8 cellular contexts compared by ENCODE assay signal in the genomic region with DNA sequence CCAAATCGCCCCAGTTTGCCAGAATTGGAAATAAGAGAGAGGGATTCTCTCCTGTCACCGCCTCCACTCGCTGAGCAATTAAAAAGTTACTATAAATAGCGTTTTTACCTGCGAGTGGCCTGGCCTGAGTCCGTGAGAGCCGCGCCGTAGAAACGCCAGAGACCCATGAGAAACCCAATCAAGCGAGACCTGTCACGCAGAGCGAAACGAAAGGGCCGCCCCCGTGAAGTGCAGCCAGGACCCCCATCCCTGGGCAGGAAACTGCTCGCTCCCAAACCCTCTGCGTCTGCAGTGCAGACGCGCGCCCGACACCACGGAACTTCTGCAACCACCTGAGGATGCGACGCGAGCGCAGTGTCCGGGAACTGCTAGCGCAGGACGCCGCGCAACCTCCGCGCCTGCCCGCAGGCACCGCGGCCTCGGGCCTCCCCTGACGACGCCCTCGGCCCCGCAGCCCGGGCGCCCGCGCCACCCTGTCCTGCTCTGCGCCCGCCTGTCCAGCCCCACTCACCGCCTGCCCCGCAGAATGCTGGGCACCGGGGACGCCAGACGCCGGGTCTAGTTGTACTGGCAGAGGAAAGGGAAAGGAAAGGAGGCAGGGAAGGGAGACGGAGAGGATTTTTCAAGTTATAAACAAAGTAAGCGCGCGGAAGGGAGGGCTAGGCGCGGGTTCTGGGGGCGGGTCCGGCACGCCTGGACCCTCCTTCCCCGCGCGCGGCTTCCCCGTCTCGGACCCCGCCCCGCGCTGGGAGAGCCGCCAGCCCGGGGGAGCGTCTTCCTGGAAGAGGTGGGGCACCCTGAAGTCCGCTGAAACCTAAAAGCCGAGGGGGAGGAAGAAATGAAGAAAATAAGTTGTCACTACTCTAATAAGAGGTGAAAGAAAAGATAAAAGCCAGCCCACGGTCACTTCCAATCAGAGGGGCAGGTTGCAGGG. TPM values are rescaled to one million over a fixed set of nuclear protein-coding genes. Genes with fewer than 3 reads are reported as not detected.
A peak's percentile ranks its signal among the peaks of the same experiment; 100 is the strongest.
DNase-seq lines count a peak whose midpoint lies in the region; ATAC-seq and TF ChIP-seq lines count a peak whose summit lies in the region.

A gene with protein sequence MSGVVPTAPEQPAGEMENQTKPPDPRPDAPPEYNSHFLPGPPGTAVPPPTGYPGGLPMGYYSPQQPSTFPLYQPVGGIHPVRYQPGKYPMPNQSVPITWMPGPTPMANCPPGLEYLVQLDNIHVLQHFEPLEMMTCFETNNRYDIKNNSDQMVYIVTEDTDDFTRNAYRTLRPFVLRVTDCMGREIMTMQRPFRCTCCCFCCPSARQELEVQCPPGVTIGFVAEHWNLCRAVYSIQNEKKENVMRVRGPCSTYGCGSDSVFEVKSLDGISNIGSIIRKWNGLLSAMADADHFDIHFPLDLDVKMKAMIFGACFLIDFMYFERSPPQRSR (minus strand): TSS at position 657 of the 934 bp plus-strand sequence. CDS start 29,034 bp downstream, outside the sequence.

- H3K27me3 ChIP-seq in gastroesophageal sphincter: no peaks in the 10 kb centered on the region

- DNase-seq in DMS 273 treated with DMSO at 0.1 percent for 48 hours (lab: John Stamatoyannopoulos, UW) (peak; percentile 40), M059J (ENCODE audit: low read depth) (peak; percentile 83), NOMO-1 treated with dmso at 0.1 percent for 144 hours (lab: John Stamatoyannopoulos, UW; ENCODE audit: unreplicated experiment) (no peak)
- peak in 1 of 2 donors; percentile 11 for DNase-seq in activated naive CD4-positive, alpha-beta T cell treated with anti-CD3 and anti-CD28 coated beads, Interleukin-2, amount 50 U/mL, for 72 hours (ENCODE audit: low spot score in 2 of 2)

- H3K4me3 ChIP-seq in gastroesophageal sphincter: peak within 1 kb of the TSS; percentile 88 to 97

- TF ChIP-seq EP300 in gastroesophageal sphincter (IDR thresholded peaks at IDR 0.05): no peak

- H3K36me3 ChIP-seq in gastroesophageal sphincter: no peaks in the 10 kb centered on the region

- ATAC-seq in GM21381 (IDR thresholded peaks at IDR 0.05; ENCODE audit: unreplicated experiment) (peak; percentile 76), gastroesophageal sphincter (peak; percentile 91), HG03095 (IDR thresholded peaks at IDR 0.05; ENCODE audit: unreplicated experiment) (no peak)
- ATAC-seq in activated naive CD4-positive, alpha-beta T cell treated with anti-CD3 and anti-CD28 coated beads, Interleukin-2, amount 50 U/mL, for 72 hours: peak; percentile 43 to 79

- peak in 3 of 4 experiments; percentile 8 to 24 (median 9) for TF ChIP-seq CTCF in gastroesophageal sphincter (IDR thresholded peaks at IDR 0.05)
- no peak for TF ChIP-seq CTCF in nephron (IDR thresholded peaks at IDR 0.05; ENCODE audit: unreplicated experiment in 3 of 3)

- 0 to 1% methylated on average over 13 to 27 of the region's 78 CpGs for WGBS in gastroesophageal sphincter (ENCODE audit: low coverage in 1 of 2), 2 donors

- H3K27ac Mint-ChIP-seq in activated naive CD4-positive, alpha-beta T cell treated with anti-CD3 and anti-CD28 coated beads, Interleukin-2, amount 50 U/mL, for 72 hours: no peak within 1 kb of the TSS
- H3K27ac Mint-ChIP-seq in nephron: peak within 1 kb of the TSS; percentile 83 to 91 (median 86)

- peaks cover 13% of the 10 kb centered on the region for H3K4me1 Mint-ChIP-seq in nephron

- H3K27me3 Mint-ChIP-seq in nephron (ENCODE audit: low read depth): peaks cover 6% of the 10 kb centered on the region

- H3K36me3 Mint-ChIP-seq in activated naive CD4-positive, alpha-beta T cell treated with anti-CD3 and anti-CD28 coated beads, Interleukin-2, amount 50 U/mL, for 72 hours: no peaks in the 10 kb centered on the region
- H3K36me3 Mint-ChIP-seq in nephron (ENCODE audit: low read depth): no peaks in the 10 kb centered on the region

- peak within 1 kb of the TSS; percentile 95 to 99 (median 96) for H3K27ac ChIP-seq in gastroesophageal sphincter

- peak in 1 of 2 donors; percentile 36 for TF ChIP-seq POLR2A in gastroesophageal sphincter (IDR thresholded peaks at IDR 0.05)

- H3K4me1 ChIP-seq in gastroesophageal sphincter: peaks cover 2 to 50% (median 8%) of the 10 kb centered on the region in 3 donors

- H3K4me3 Mint-ChIP-seq in nephron: peak within 1 kb of the TSS; percentile 92 to 97 (median 96)

- H3K9me3 ChIP-seq in gastroesophageal sphincter: peaks cover 0 to 11% (median 0%) of the 10 kb centered on the region in 3 donors

- H3K9me3 Mint-ChIP-seq in activated naive CD4-positive, alpha-beta T cell treated with anti-CD3 and anti-CD28 coated beads, Interleukin-2, amount 50 U/mL, for 72 hours: no peaks in the 10 kb centered on the region
- peaks cover 15% of the 10 kb centered on the region for H3K9me3 Mint-ChIP-seq in nephron

RNA-seq across cellular contexts. Expression of the gene that starts here (rescaled TPM):
- 19.3 and 20.4 TPM in 2 replicates for total RNA-seq in M059J (2014; rRNA removed; shearing (Covaris generic))
- total RNA-seq in activated naive CD4-positive, alpha-beta T cell treated with anti-CD3 and anti-CD28 coated beads, Interleukin-2, amount 50 U/mL, for 72 hours: not detected
- total RNA-seq in gastroesophageal sphincter: 10 to 100 TPM; 42.0 to 83.3 (median 61.5) TPM

Comparison
In these comparisons a context has a peak if more than half of its experiments do, and no peak if none do; other contexts are left out.
1. RNA of the gene that starts here (total RNA-seq): 42.0 to 83.3 TPM in gastroesophageal sphincter and 19.3 to 20.4 TPM in M059J; not detected in activated naive CD4-positive, alpha-beta T cell treated with anti-CD3 and anti-CD28 coated beads, Interleukin-2, amount 50 U/mL, for 72 hours; every median in the first group is over 10 times any median in the second.
2. Peak in ATAC-seq in activated naive CD4-positive, alpha-beta T cell treated with anti-CD3 and anti-CD28 coated beads, Interleukin-2, amount 50 U/mL, for 72 hours; RNA of the gene not detected or under 1 TPM.
3. H3K27ac Mint-ChIP-seq: peak in nephron (3 of 3); none in activated naive CD4-positive, alpha-beta T cell treated with anti-CD3 and anti-CD28 coated beads, Interleukin-2, amount 50 U/mL, for 72 hours (0 of 2).
4. CTCF ChIP-seq: peak in gastroesophageal sphincter (3 of 4); none in nephron (0 of 3).